Comparison of ENCODE assay signal across 19 cellular contexts in genomic region chr12:31899136-31899535, GRCh38.
A peak's percentile ranks its signal among the peaks of the same experiment; 100 is the strongest.
DNase-seq lines count a peak whose midpoint lies in the region; ATAC-seq and TF ChIP-seq lines count a peak whose summit lies in the region.
"Had no signal": no experiment of that assay in that cellular context is flagged by ENCODE, and none has a peak within 500 bp of the region (broad histone marks: within the 10 kb centered on the region; RNA-seq: fewer than 3 reads in every experiment).

No MANE protein-coding gene starts in this region.

- H3K4me2 ChIP-seq in BLaER1: no peak overlapping the region
- H3K4me2 ChIP-seq in OCI-LY1 (ENCODE audit: low read length): no peak overlapping the region

- peaks cover 43% of the 10 kb centered on the region for H3K4me1 Mint-ChIP-seq in CD8-positive, alpha-beta T cell (ENCODE audit: low read depth)
- H3K4me1 Mint-ChIP-seq in memory B cell: peaks cover 24% of the 10 kb centered on the region

- no peaks in the 10 kb centered on the region for H3K27me3 Mint-ChIP-seq in CD8-positive, alpha-beta T cell (ENCODE audit: low read depth)
- no peaks in the 10 kb centered on the region for H3K27me3 Mint-ChIP-seq in memory B cell
- H3K27me3 Mint-ChIP-seq: brain had no signal

- POLR2A ChIA-PET in CD8-positive, alpha-beta T cell (lab: Charles Lee): no interaction called here

- H4K20me1 ChIP-seq in BLaER1: no peaks in the 10 kb centered on the region
- no peaks in the 10 kb centered on the region for H4K20me1 ChIP-seq in OCI-LY1 (ENCODE audit: insufficient read depth, low read length)

- H3K27ac Mint-ChIP-seq in CD8-positive, alpha-beta T cell: peak overlapping the region; percentile 20
- H3K27ac Mint-ChIP-seq in memory B cell: peak overlapping the region; percentile 76
- H3K27ac Mint-ChIP-seq: brain had no signal

- peaks cover 93% of the 10 kb centered on the region for H3K9me3 ChIP-seq in BLaER1
- peaks cover 12% of the 10 kb centered on the region for H3K9me3 ChIP-seq in CD8-positive, alpha-beta T cell (ENCODE audit: low read length)
- H3K9me3 ChIP-seq in OCI-LY1 (ENCODE audit: low read length): peaks cover 4% of the 10 kb centered on the region; the same call in 1 of the 2 replicates
- H3K9me3 ChIP-seq: mucosa of descending colon, pancreas had no signal

- H3K36me3 Mint-ChIP-seq in CD8-positive, alpha-beta T cell: peaks cover 36% of the 10 kb centered on the region
- H3K36me3 Mint-ChIP-seq in memory B cell: peaks cover 24% of the 10 kb centered on the region
- H3K36me3 Mint-ChIP-seq: brain had no signal

- H2AFZ ChIP-seq in OCI-LY1 (ENCODE audit: low read length): no peak overlapping the region

- no peak for ATAC-seq in CD8-positive, alpha-beta T cell
- ATAC-seq in memory B cell (ENCODE audit: low read depth): no peak
- ATAC-seq: left lobe of liver, mucosa of descending colon, pancreas had no signal

- H3K9me2 ChIP-seq in OCI-LY1 (ENCODE audit: low read depth, low read length): no peaks in the 10 kb centered on the region

- H3K4me3 Mint-ChIP-seq in CD8-positive, alpha-beta T cell: no peak overlapping the region
- H3K4me3 Mint-ChIP-seq in memory B cell: no peak overlapping the region
- H3K4me3 Mint-ChIP-seq: brain had no signal

- TF ChIP-seq CTCF in CD8-positive, alpha-beta T cell (IDR thresholded peaks at IDR 0.05): no peak
- TF ChIP-seq CTCF in OCI-LY1 (IDR thresholded peaks at IDR 0.05; ENCODE audit: low read length) (no peak), GM10266 (IDR thresholded peaks at IDR 0.05; ENCODE audit: control insufficient read depth, insufficient read depth, low read depth, missing control alignments) (no peak)

- H3K27ac ChIP-seq in BLaER1 (peak overlapping the region; percentile 99), OCI-LY1 (ENCODE audit: low read depth, low read length, poor library complexity, severe bottlenecking) (peak overlapping the region; percentile 100)
- no peak overlapping the region for H3K27ac ChIP-seq in CD8-positive, alpha-beta T cell (ENCODE audit: low read depth, low read length)
- H3K27ac ChIP-seq: coronary artery, pancreas, WERI-Rb-1 had no signal

- H3K79me2 ChIP-seq in OCI-LY1 (ENCODE audit: insufficient read depth, low read length): no peaks in the 10 kb centered on the region

- H3F3A ChIP-seq in OCI-LY1 (ENCODE audit: insufficient read depth, low read length): peaks cover 4% of the 10 kb centered on the region; the same call in 1 of the 2 replicates

- H3K36me3 ChIP-seq in BLaER1: peaks cover 13% of the 10 kb centered on the region; the same call in 1 of the 2 replicates
- H3K36me3 ChIP-seq in CD8-positive, alpha-beta T cell (ENCODE audit: insufficient read depth, low read length): no peaks in the 10 kb centered on the region
- 0 out of 2 replicates have a peak, but pooled peaks cover 5% of the 10 kb centered on the region for H3K36me3 ChIP-seq in OCI-LY1 (ENCODE audit: insufficient read depth, low read length)
- H3K36me3 ChIP-seq: pancreas, WERI-Rb-1 had no signal

- no peak for DNase-seq in CD8-positive, alpha-beta T cell
- DNase-seq in memory B cell (ENCODE audit: low spot score in 2 of 2) (no peak), NCI-H526 (lab: John Stamatoyannopoulos, UW) (no peak), AG08395 (ENCODE audit: low spot score) (no peak), H4 (ENCODE audit: low spot score) (no peak), GM10266 (ENCODE audit: extremely low spot score) (no peak)
- DNase-seq: activated naive CD4-positive, alpha-beta T cell treated with Interleukin-2 at 50 U/mL for 16 hours; foreskin fibroblast; HCEC 1CT; mucosa of descending colon; NCI-H1436; pancreas; stimulated activated CD4-positive, alpha-beta T cell treated with anti-CD3 and anti-CD28 coated beads, Interleukin-2, amount 100 ng/mL, for 48 hours; WERI-Rb-1 had no signal

- H3K4me1 ChIP-seq in BLaER1 (peaks cover 50% of the 10 kb centered on the region), OCI-LY1 (ENCODE audit: insufficient read depth, low read length, severe bottlenecking) (peaks cover 40% of the 10 kb centered on the region)
- H3K4me1 ChIP-seq in CD8-positive, alpha-beta T cell (ENCODE audit: insufficient read depth, low read length): peaks cover 51% of the 10 kb centered on the region

- H3K9me3 Mint-ChIP-seq in CD8-positive, alpha-beta T cell: peaks cover 27% of the 10 kb centered on the region
- H3K9me3 Mint-ChIP-seq in memory B cell: peaks cover 18% of the 10 kb centered on the region

- H3K27me3 ChIP-seq in BLaER1 (no peaks in the 10 kb centered on the region), OCI-LY1 (ENCODE audit: insufficient read depth, low read length) (no peaks in the 10 kb centered on the region)
- no peaks in the 10 kb centered on the region for H3K27me3 ChIP-seq in CD8-positive, alpha-beta T cell (ENCODE audit: insufficient read depth, low read length)
- H3K27me3 ChIP-seq: pancreas had no signal

- CTCF ChIA-PET in CD8-positive, alpha-beta T cell (lab: Charles Lee): interaction anchor here (1.0 kb wide), 1 partner anchor 172 kb away, joined by 3 read pairs; no protein-coding TSS in a partner anchor

- H3K9ac ChIP-seq in BLaER1: no peak overlapping the region
- H3K9ac ChIP-seq in OCI-LY1 (ENCODE audit: low read length): no peak overlapping the region

- intact Hi-C loops in CD8-positive, alpha-beta T cell (cut with DNase I, micrococcal nuclease): loop anchor here in 1 of 2 experiments (5.0 to 10.0 kb wide), 4 partner anchors 37 to 242 kb away; partner anchors contain the start of gene ETFBKMT

- H3K4me3 ChIP-seq in BLaER1 (peak overlapping the region; percentile 29; the same call in 1 of the 2 replicates), OCI-LY1 (ENCODE audit: low read depth, low read length, poor library complexity, severe bottlenecking) (no peak overlapping the region)
- no peak overlapping the region for H3K4me3 ChIP-seq in CD8-positive, alpha-beta T cell (ENCODE audit: low read depth, low read length)
- H3K4me3 ChIP-seq: coronary artery, mucosa of descending colon, pancreas had no signal
